Comparison of ENCODE assay signal across 16 cellular contexts in the genomic region with DNA sequence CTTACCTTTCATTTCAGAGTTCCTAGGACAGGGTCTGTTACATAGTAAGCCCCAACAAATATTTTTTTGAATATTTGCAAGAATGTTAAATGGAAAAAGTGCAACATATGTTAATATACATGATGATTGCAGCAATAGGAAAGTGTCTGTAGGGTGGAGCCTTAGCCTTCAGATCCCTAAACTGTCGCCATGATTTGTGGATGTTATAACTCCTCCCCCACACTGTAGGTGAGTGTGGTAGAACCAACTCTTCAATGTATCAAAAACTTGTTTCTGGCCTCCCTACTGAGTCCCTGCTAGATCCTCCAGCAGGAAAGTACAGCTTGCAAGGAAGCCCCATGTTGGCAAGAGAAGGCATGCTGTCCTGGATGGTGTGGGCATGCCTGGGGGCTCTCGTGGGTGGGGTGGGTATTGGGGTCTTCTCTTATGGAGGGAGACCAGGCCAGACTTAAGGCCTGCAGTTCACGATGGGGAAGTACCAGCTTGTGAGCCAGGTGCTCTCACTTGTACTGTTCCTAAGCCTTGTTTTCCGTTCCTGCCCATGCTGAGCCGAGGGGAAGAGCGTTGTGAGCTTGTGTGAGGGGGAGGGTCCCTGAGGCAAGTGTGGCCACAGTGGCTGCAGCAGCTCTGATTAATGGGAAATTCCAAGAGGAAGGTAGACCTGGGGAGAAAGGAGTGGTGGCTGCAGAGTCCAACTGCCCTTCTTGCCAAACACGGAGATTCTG. TPM values are rescaled to one million over a fixed set of nuclear protein-coding genes. Genes with fewer than 3 reads are reported as not detected.
A peak's percentile ranks its signal among the peaks of the same experiment; 100 is the strongest.
DNase-seq lines count a peak whose midpoint lies in the region; TF ChIP-seq lines count a peak whose summit lies in the region.
"Had no signal": no experiment of that assay in that cellular context is flagged by ENCODE, and none has a peak within 500 bp of the region (broad histone marks: within the 10 kb centered on the region; RNA-seq: fewer than 3 reads in every experiment).

No MANE protein-coding gene starts in this region.

- H3K27me3 ChIP-seq in GM23248 (replicated peaks; ENCODE audit: insufficient read depth): no peaks in the 10 kb centered on the region
- no peaks in the 10 kb centered on the region for H3K27me3 ChIP-seq in transverse colon
- H3K27me3 ChIP-seq: BLaER1 had no signal

- no peak for TF ChIP-seq POLR2A in transverse colon (IDR thresholded peaks at IDR 0.05)

- H3K4me2 ChIP-seq in GM23248 (ENCODE audit: unreplicated experiment): peak overlapping the region; percentile 65
- H3K4me2 ChIP-seq: BLaER1 had no signal

- in situ Hi-C loops in GM23248 (cut with MboI): loop anchor here (10.0 kb wide), 1 partner anchor 266 kb away; no protein-coding TSS in a partner anchor
- in situ Hi-C loops in transverse colon (cut with MboI; ENCODE audit: low pct_ligation_motif_present in 1 of 4, low pct_unique_long_range_greater_than_20kb in 1 of 4, low sequenced_read_pairs in 3 of 4): no loop called here

- 81 to 83% methylated on average over 7 of the region's 7 CpGs for WGBS in GM23248 (ENCODE audit: low coverage in 1 of 2, low lambda C conversion rate in 2 of 2, missing lambda C conversion rate in 2 of 2), 2 experiments
- 80 to 83% methylated on average over 2 to 7 of the region's 7 CpGs for whole genome bisulfite sequencing in transverse colon (ENCODE audit: low coverage in 1 of 2), 2 donors

- H3K9me3 ChIP-seq in GM23248 (ENCODE audit: low read depth): no peaks in the 10 kb centered on the region
- H3K9me3 ChIP-seq in transverse colon: no peaks in the 10 kb centered on the region
- H3K9me3 ChIP-seq: BLaER1 had no signal

- H3K4me1 ChIP-seq in GM23248 (ENCODE audit: insufficient read depth) (peaks cover 48% of the 10 kb centered on the region), transverse colon (no peaks in the 10 kb centered on the region)
- H3K4me1 ChIP-seq: BLaER1 had no signal

- peaks cover 67% of the 10 kb centered on the region for H3K79me2 ChIP-seq in GM23248 (ENCODE audit: insufficient read depth)

- no peak for TF ChIP-seq EP300 in transverse colon (IDR thresholded peaks at IDR 0.05; ENCODE audit: low read depth)

- no peak overlapping the region for H2AFZ ChIP-seq in GM23248

- H4K20me1 ChIP-seq in GM23248 (ENCODE audit: insufficient read depth): no peaks in the 10 kb centered on the region
- H4K20me1 ChIP-seq: BLaER1 had no signal

- H3K9ac ChIP-seq in GM23248: peak overlapping the region; percentile 26; the same call in 1 of the 2 replicates
- H3K9ac ChIP-seq: BLaER1 had no signal

- H3K36me3 ChIP-seq in GM23248 (ENCODE audit: low read depth) (no peaks in the 10 kb centered on the region), transverse colon (no peaks in the 10 kb centered on the region)
- H3K36me3 ChIP-seq: BLaER1 had no signal

- DNase-seq in GM23248: no peak
- DNase-seq in SK-N-DZ (ENCODE audit: low spot score): peak; percentile 27
- DNase-seq in epithelial cell of esophagus (ENCODE audit: low read depth): peak; percentile 46
- DNase-seq in retinal pigment epithelial cell (ENCODE audit: low read depth): no peak
- no peak for DNase-seq in DMS 273 treated with DMSO at 0.1 percent for 48 hours (lab: John Stamatoyannopoulos, UW)
- no peak for DNase-seq in GDM1 (lab: John Stamatoyannopoulos, UW)
- DNase-seq in transverse colon: no peak
- DNase-seq: activated CD4-positive, alpha-beta memory T cell treated with anti-CD3 and anti-CD28 coated beads, Interleukin-2, amount 10 ng/mL, durations not matched to agents 7 days and 5 days; activated T-cell treated with anti-CD3 and anti-CD28 coated beads, Interleukin-2, amount 50 U/mL, for 72 hours; NCI-H1105; NCI-H2171; NCI-H748 treated with DMSO at 0.1 percent for 48 hours; retina; stimulated activated CD4-positive, alpha-beta T cell treated with anti-CD3 and anti-CD28 coated beads, Interleukin-2, amount 100 ng/mL, for 48 hours; substantia nigra had no signal

- H3K4me3 ChIP-seq in GM23248: 0 out of 2 replicates have a peak overlapping the region, but pooled peaks have one; percentile 18
- peak overlapping the region; percentile 19 for H3K4me3 ChIP-seq in epithelial cell of esophagus (ENCODE audit: low read length)
- peak overlapping the region; percentile 15 for H3K4me3 ChIP-seq in retinal pigment epithelial cell (ENCODE audit: low read length)
- no peak overlapping the region for H3K4me3 ChIP-seq in transverse colon
- H3K4me3 ChIP-seq: BLaER1 had no signal

- peaks cover 34% of the 10 kb centered on the region for H3F3A ChIP-seq in GM23248 (ENCODE audit: insufficient read depth)

- H3K9me2 ChIP-seq in GM23248 (ENCODE audit: insufficient read depth): no peaks in the 10 kb centered on the region

- peak overlapping the region; percentile 97 for H3K27ac ChIP-seq in GM23248
- H3K27ac ChIP-seq in transverse colon: no peak overlapping the region
- H3K27ac ChIP-seq: BLaER1 had no signal

- intact Hi-C loops in transverse colon (cut with DNase I; ENCODE audit: low total_unique reads): no loop called here

- TF ChIP-seq CTCF in epithelial cell of esophagus (IDR thresholded peaks at IDR 0.05; ENCODE audit: insufficient read depth, low read depth, low read length, missing control alignments) (no peak), retinal pigment epithelial cell (conservative IDR thresholded peaks at IDR 0.05; ENCODE audit: low read depth, low read length) (no peak), transverse colon (IDR thresholded peaks at IDR 0.05) (no peak)

RNA-seq across cellular contexts. Expression of a gene that starts 11.4 kb away (rescaled TPM):
- 10.1 and 13.5 TPM in 2 replicates for total RNA-seq in GM23248 (2014; rRNA removed; shearing (Covaris generic))
- 1.4 and 1.6 TPM in 2 replicates for polyA plus RNA-seq in GM23248 (2016; fragmentation: Nextera tagmentation; extraction: Ambion mirVana)
- polyA plus RNA-seq in SK-N-DZ (2014; cell fraction: cytosol; rRNA removed): 41.1 and 43.7 TPM in 2 replicates
- 24.2 and 44.3 TPM in 2 replicates for polyA plus RNA-seq in SK-N-DZ (2014; cell fraction: nucleus; rRNA removed)
- 10 to 100 TPM in 2 of 4 donors, 1 to 10 TPM in 2; 3.5 to 40.0 (median 14.5) TPM for total RNA-seq in transverse colon
- total RNA-seq: activated CD4-positive, alpha-beta memory T cell treated with anti-CD3 and anti-CD28 coated beads, Interleukin-2, amount 10 ng/mL, durations not matched to agents 7 days and 5 days had no signal

Comparison
In these comparisons a context has a peak if more than half of its experiments do, and no peak if none do; other contexts are left out.
1. DNase-seq: peak in SK-N-DZ (single experiment) and epithelial cell of esophagus (single experiment); none in GM23248 (single experiment), retinal pigment epithelial cell (single experiment), DMS 273 treated with DMSO at 0.1 percent for 48 hours (single experiment), GDM1 (single experiment) and transverse colon (single experiment).
2. H3K4me3 ChIP-seq: peak in GM23248 (single experiment), epithelial cell of esophagus (single experiment) and retinal pigment epithelial cell (single experiment); none in transverse colon (0 of 4).